1 cellular context compared by ENCODE assay signal in the genomic region with DNA sequence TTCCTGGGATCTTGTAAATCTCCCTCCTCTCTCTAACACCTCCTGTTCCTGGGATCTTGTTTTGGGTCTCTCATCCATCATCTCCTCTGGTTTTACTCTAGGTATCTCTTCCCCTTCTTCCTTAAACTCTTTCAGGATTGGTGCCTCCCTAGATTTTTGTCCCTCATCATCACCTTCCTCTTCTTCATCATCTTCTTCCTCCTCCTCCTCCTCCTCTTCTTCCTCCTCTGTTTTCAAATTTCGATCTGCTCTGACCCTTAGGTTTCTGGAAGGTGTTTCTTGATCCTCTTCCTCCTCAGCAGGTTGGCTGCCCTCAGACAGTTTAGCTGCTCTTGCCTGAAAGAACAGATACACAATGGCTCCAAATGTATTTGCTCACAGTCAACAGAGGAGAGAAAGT.
A peak's percentile ranks its signal among the peaks of the same experiment; 100 is the strongest.
TF ChIP-seq lines count a peak whose summit lies in the region.

No MANE protein-coding gene starts in this region.

TF ChIP-seq in HepG2, 621 proteins besides CTCF, POLR2A, EP300 and RAD21:
- TF ChIP-seq, protein P1, sequence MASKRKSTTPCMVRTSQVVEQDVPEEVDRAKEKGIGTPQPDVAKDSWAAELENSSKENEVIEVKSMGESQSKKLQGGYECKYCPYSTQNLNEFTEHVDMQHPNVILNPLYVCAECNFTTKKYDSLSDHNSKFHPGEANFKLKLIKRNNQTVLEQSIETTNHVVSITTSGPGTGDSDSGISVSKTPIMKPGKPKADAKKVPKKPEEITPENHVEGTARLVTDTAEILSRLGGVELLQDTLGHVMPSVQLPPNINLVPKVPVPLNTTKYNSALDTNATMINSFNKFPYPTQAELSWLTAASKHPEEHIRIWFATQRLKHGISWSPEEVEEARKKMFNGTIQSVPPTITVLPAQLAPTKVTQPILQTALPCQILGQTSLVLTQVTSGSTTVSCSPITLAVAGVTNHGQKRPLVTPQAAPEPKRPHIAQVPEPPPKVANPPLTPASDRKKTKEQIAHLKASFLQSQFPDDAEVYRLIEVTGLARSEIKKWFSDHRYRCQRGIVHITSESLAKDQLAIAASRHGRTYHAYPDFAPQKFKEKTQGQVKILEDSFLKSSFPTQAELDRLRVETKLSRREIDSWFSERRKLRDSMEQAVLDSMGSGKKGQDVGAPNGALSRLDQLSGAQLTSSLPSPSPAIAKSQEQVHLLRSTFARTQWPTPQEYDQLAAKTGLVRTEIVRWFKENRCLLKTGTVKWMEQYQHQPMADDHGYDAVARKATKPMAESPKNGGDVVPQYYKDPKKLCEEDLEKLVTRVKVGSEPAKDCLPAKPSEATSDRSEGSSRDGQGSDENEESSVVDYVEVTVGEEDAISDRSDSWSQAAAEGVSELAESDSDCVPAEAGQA (IDR thresholded peaks at IDR 0.05; ENCODE audit: low read depth) = no peak
- TF ChIP-seq, protein P1 (CRISPR knock-in tag; IDR thresholded peaks at IDR 0.05; ENCODE audit: borderline replicate concordance) = no peak
- 0 out of 2 replicates have a peak, but pooled peaks have one; percentile 54 for TF ChIP-seq NBN (conservative IDR thresholded peaks at IDR 0.05)
- TF ChIP-seq DDIT3 (CRISPR knock-in tag; IDR thresholded peaks at IDR 0.05) = no peak
- no peak for TF ChIP-seq WIZ (CRISPR knock-in tag; IDR thresholded peaks at IDR 0.05)
